Comparison of ENCODE assay signal across 8 cellular contexts in genomic region chr16:89949121-89949742, GRCh38. TPM values are rescaled to one million over a fixed set of nuclear protein-coding genes. Genes with fewer than 3 reads are reported as not detected.
DNase-seq lines count a peak whose midpoint lies in the region; ATAC-seq and TF ChIP-seq lines count a peak whose summit lies in the region.

No MANE protein-coding gene starts in this region.

- peak overlapping the region; percentile 76 for H3K4me3 Mint-ChIP-seq in stimulated activated naive CD8-positive, alpha-beta T cell treated with anti-CD3 and anti-CD28 coated beads, Interleukin-15, Interleukin-2, amounts not matched to agents 100 ng/mL and 50 ng/mL, for 24 hours
- peak overlapping the region; percentile 80 for H3K4me3 Mint-ChIP-seq in mesothelial cell of epicardium

- no peaks in the 10 kb centered on the region for H3K9me3 Mint-ChIP-seq in stimulated activated naive CD8-positive, alpha-beta T cell treated with anti-CD3 and anti-CD28 coated beads, Interleukin-15, Interleukin-2, amounts not matched to agents 100 ng/mL and 50 ng/mL, for 24 hours
- no peaks in the 10 kb centered on the region for H3K9me3 Mint-ChIP-seq in mesothelial cell of epicardium

- 23 to 31% methylated on average over 32 to 55 of the region's 55 CpGs for WGBS in aorta, 2 donors

- no peak for DNase-seq in stimulated activated naive CD8-positive, alpha-beta T cell treated with anti-CD3 and anti-CD28 coated beads, Interleukin-15, Interleukin-2, amounts not matched to agents 100 U/mL and 50 U/mL, for 24 hours
- DNase-seq in breast epithelium (ENCODE audit: low spot score in 2 of 2): no peak
- DNase-seq in mesothelial cell of epicardium (ENCODE audit: low spot score in 2 of 2, unreplicated experiment in 2 of 2): no peak
- DNase-seq in aorta: no peak
- no peak for DNase-seq in activated CD8-positive, alpha-beta memory T cell treated with anti-CD3 and anti-CD28 coated beads, Interleukin-2, amount 50 U/mL, for 4 hours
- no peak for DNase-seq in NCI-H510A treated with DMSO at 0.1 percent for 48 hours (lab: John Stamatoyannopoulos, UW)
- DNase-seq in activated effector memory CD4-positive, alpha-beta T cell treated with Interleukin-2 at 50 U/mL for 16 hours: no peak

- TF ChIP-seq POLR2A in breast epithelium (IDR thresholded peaks at IDR 0.05): no peak

- TF ChIP-seq CTCF in breast epithelium (IDR thresholded peaks at IDR 0.05) (no peak), mesothelial cell of epicardium (IDR thresholded peaks at IDR 0.05; ENCODE audit: unreplicated experiment) (no peak)

- H3K36me3 ChIP-seq in breast epithelium (no peaks in the 10 kb centered on the region), aorta (ENCODE audit: control insufficient read depth in 1 of 2, insufficient read depth in 2 of 2, low read length in 1 of 2) (no peaks in the 10 kb centered on the region)

- peak overlapping the region; percentile 53 to 87 (median 63) for H3K4me3 ChIP-seq in breast epithelium
- peak overlapping the region; percentile 39 to 41 for H3K4me3 ChIP-seq in aorta (ENCODE audit: low read length in 2 of 2)

- no peak for ATAC-seq in stimulated activated naive CD8-positive, alpha-beta T cell treated with anti-CD3 and anti-CD28 coated beads, Interleukin-15, Interleukin-2, amounts not matched to agents 100 U/mL and 50 U/mL, for 24 hours
- ATAC-seq in aorta (ENCODE audit: low FRiP score): no peak

- H3K27ac ChIP-seq in breast epithelium (peak overlapping the region in 1 of 2 donors; percentile 57), aorta (ENCODE audit: low read depth in 1 of 2, low read length in 2 of 2) (no peak overlapping the region)

- H3K4me1 ChIP-seq in breast epithelium (peaks cover 3 to 4% of the 10 kb centered on the region in 2 donors), aorta (ENCODE audit: control insufficient read depth in 1 of 2, insufficient read depth in 2 of 2, low read length in 2 of 2) (no peaks in the 10 kb centered on the region)

- H3K27me3 ChIP-seq in breast epithelium (no peaks in the 10 kb centered on the region), aorta (ENCODE audit: control insufficient read depth in 1 of 2, insufficient read depth in 2 of 2, low read length in 1 of 2) (no peaks in the 10 kb centered on the region)

- H3K27me3 Mint-ChIP-seq in stimulated activated naive CD8-positive, alpha-beta T cell treated with anti-CD3 and anti-CD28 coated beads, Interleukin-15, Interleukin-2, amounts not matched to agents 100 ng/mL and 50 ng/mL, for 24 hours: peaks cover 13% of the 10 kb centered on the region
- H3K27me3 Mint-ChIP-seq in mesothelial cell of epicardium (ENCODE audit: low read depth): peaks cover 31% of the 10 kb centered on the region

- H3K27ac Mint-ChIP-seq in stimulated activated naive CD8-positive, alpha-beta T cell treated with anti-CD3 and anti-CD28 coated beads, Interleukin-15, Interleukin-2, amounts not matched to agents 100 ng/mL and 50 ng/mL, for 24 hours: peak overlapping the region; percentile 31
- peak overlapping the region; percentile 39 for H3K27ac Mint-ChIP-seq in mesothelial cell of epicardium

- H3K36me3 Mint-ChIP-seq in stimulated activated naive CD8-positive, alpha-beta T cell treated with anti-CD3 and anti-CD28 coated beads, Interleukin-15, Interleukin-2, amounts not matched to agents 100 ng/mL and 50 ng/mL, for 24 hours (ENCODE audit: low read depth): no peaks in the 10 kb centered on the region
- no peaks in the 10 kb centered on the region for H3K36me3 Mint-ChIP-seq in mesothelial cell of epicardium

- no peaks in the 10 kb centered on the region for H3K9me3 ChIP-seq in breast epithelium
- no peaks in the 10 kb centered on the region for H3K9me3 ChIP-seq in aorta (ENCODE audit: control insufficient read depth, low read length)

- peaks cover 37% of the 10 kb centered on the region for H3K4me1 Mint-ChIP-seq in stimulated activated naive CD8-positive, alpha-beta T cell treated with anti-CD3 and anti-CD28 coated beads, Interleukin-15, Interleukin-2, amounts not matched to agents 100 ng/mL and 50 ng/mL, for 24 hours (ENCODE audit: low read depth)
- H3K4me1 Mint-ChIP-seq in mesothelial cell of epicardium: peaks cover 6% of the 10 kb centered on the region

- intact Hi-C loops in breast epithelium (cut with DNase I; ENCODE audit: low total_unique reads) (no loop called here), aorta (cut with DNase I) (no loop called here)

RNA-seq across cellular contexts. Expression of gene DEF8, which starts 0.7 kb away (rescaled TPM):
- total RNA-seq in breast epithelium: 10 to 100 TPM; 58.0 to 87.2 (median 75.2) TPM
- 70.9 to 74.2 TPM (median 74.1 TPM) in 3 replicates for total RNA-seq in mesothelial cell of epicardium
- 10 to 100 TPM; 55.0 to 69.3 TPM for total RNA-seq in aorta
- 10 to 100 TPM; 53.6 to 78.0 TPM for polyA plus RNA-seq in aorta

RNA-seq across cellular contexts. Expression of gene TUBB3, which starts 26.1 kb away (rescaled TPM):
- total RNA-seq in breast epithelium (1 to 10 TPM; 1.6 to 2.9 (median 1.8) TPM), mesothelial cell of epicardium (24.5 to 26.4 TPM (median 24.7 TPM) in 3 replicates), aorta (10 to 100 TPM in 1 of 2 donors, 1 to 10 TPM in 1; 5.6 to 12.5 TPM)
- 1 to 10 TPM in 1 of 2 donors, under 1 TPM in 1; 0.38 to 2.4 TPM for polyA plus RNA-seq in aorta

RNA-seq across cellular contexts. Expression of gene MC1R, which starts 30.6 kb away (rescaled TPM):
- total RNA-seq in breast epithelium: 1 to 10 TPM; 3.7 to 7.2 (median 3.8) TPM
- total RNA-seq in mesothelial cell of epicardium: 6.7 to 7.5 TPM (median 7.5 TPM) in 3 replicates
- 10 to 100 TPM in 1 of 2 donors, 1 to 10 TPM in 1; 4.8 to 10.2 TPM for total RNA-seq in aorta
- polyA plus RNA-seq in aorta: 10 to 100 TPM in 1 of 2 donors, 1 to 10 TPM in 1; 1.5 to 12.1 TPM
